ENCODE assay signal across 18 cellular contexts in genomic region chr7:99752354-99752753, GRCh38. TPM values are rescaled to one million over a fixed set of nuclear protein-coding genes. Genes with fewer than 3 reads are reported as not detected.
DNase-seq lines count a peak whose midpoint lies in the region; ATAC-seq, FAIRE-seq and TF ChIP-seq lines count a peak whose summit lies in the region.
"Had no signal": no experiment of that assay in that cellular context is flagged by ENCODE, and none has a peak within 500 bp of the region (broad histone marks: within the 10 kb centered on the region; RNA-seq: fewer than 3 reads in every experiment).

No MANE protein-coding gene starts in this region.

- FAIRE-seq in pancreas (lab: Jason Lieb, UNC) = no peak
- FAIRE-seq: colon, GM19239 had no signal

- ATAC-seq in pancreas (peak; percentile 73 to 82 (median 78)), HG03442 (IDR thresholded peaks at IDR 0.05; ENCODE audit: unreplicated experiment) (no peak), HG03460 (IDR thresholded peaks at IDR 0.05; ENCODE audit: unreplicated experiment) (no peak)
- ATAC-seq: activated CD8-positive, alpha-beta T cell treated with anti-CD3 and anti-CD28 coated beads, Interleukin-2, amount 10 ng/mL, durations not matched to agents 7 days and 5 days; natural killer cell had no signal

- BruUV-seq in PC-9 (replicated peaks; lab: Mats Ljungman, UMichigan) = no TSS peak

- no peaks in the 10 kb centered on the region for H4K20me1 ChIP-seq in PC-9 (ENCODE audit: insufficient read depth)

- intact Hi-C loops in PC-9 (cut with micrococcal nuclease; ENCODE audit: unreplicated experiment) = no loop called here
- intact Hi-C loops in esophagus squamous epithelium (cut with DNase I) = no loop called here
- intact Hi-C loops in pancreas (cut with DNase I) = no loop called here
- intact Hi-C loops in vagina (cut with DNase I) = no loop called here

- H3K36me3 ChIP-seq in PC-9 (ENCODE audit: low read depth) (no peaks in the 10 kb centered on the region), esophagus squamous epithelium (no peaks in the 10 kb centered on the region), pancreas (no peaks in the 10 kb centered on the region), vagina (no peaks in the 10 kb centered on the region)

- H3K4me1 ChIP-seq in PC-9 (replicated peaks; ENCODE audit: insufficient read depth) (peaks cover 45% of the 10 kb centered on the region), esophagus squamous epithelium (peaks cover 0 to 53% (median 16%) of the 10 kb centered on the region in 3 donors), pancreas (peaks cover 0 to 12% (median 6%) of the 10 kb centered on the region in 3 donors), vagina (no peaks in the 10 kb centered on the region)

- H3K4me3 ChIP-seq in PC-9 (peak overlapping the region; percentile 45; the same call in 1 of the 2 replicates), esophagus squamous epithelium (no peak overlapping the region), pancreas (no peak overlapping the region), vagina (no peak overlapping the region)

- TF ChIP-seq CTCF in PC-9 (conservative IDR thresholded peaks at IDR 0.05) (no peak), esophagus squamous epithelium (IDR thresholded peaks at IDR 0.05) (no peak), pancreas (IDR thresholded peaks at IDR 0.05) (no peak), vagina (IDR thresholded peaks at IDR 0.05) (no peak)

- peak; percentile 11 for DNase-seq in Daoy (ENCODE audit: low read depth)
- peak; percentile 38 to 48 for DNase-seq in PC-9
- DNase-seq in esophagus squamous epithelium (lab: John Stamatoyannopoulos, UW) = no peak
- DNase-seq in pancreas = peak in 2 of 6 donors; percentile 16 to 42
- DNase-seq in vagina (ENCODE audit: extremely low spot score in 2 of 2) = no peak
- no peak for DNase-seq in NCI-H748 treated with DMSO at 0.1 percent for 48 hours (lab: John Stamatoyannopoulos, UW)
- DNase-seq: activated CD8-positive, alpha-beta T cell treated with anti-CD3 and anti-CD28 coated beads, Interleukin-2, amount 10 ng/mL, durations not matched to agents 7 days and 5 days; aorta; COR-L47; natural killer cell; NCI-H1092 treated with DMSO at 0.1 percent for 48 hours; stimulated activated CD4-positive, alpha-beta T cell treated with anti-CD3 and anti-CD28 coated beads, Interleukin-1b, Interleukin-23, amount 100 ng/mL, for 48 hours had no signal

- H2AFZ ChIP-seq in PC-9 = peak overlapping the region; percentile 79; the same call in 1 of the 2 replicates

- H3K27me3 ChIP-seq in PC-9 (ENCODE audit: insufficient read depth, low read depth) (no peaks in the 10 kb centered on the region), esophagus squamous epithelium (no peaks in the 10 kb centered on the region), pancreas (no peaks in the 10 kb centered on the region), vagina (no peaks in the 10 kb centered on the region)

- peak overlapping the region; percentile 77 for H3K4me2 ChIP-seq in PC-9

- POLR2A ChIA-PET in PC-9 (lab: Charles Lee; ENCODE audit: unreplicated experiment) = interaction anchor here (0.7 kb wide), 2 partner anchors 21 to 348 kb away, joined by 3 read pairs; no protein-coding TSS in a partner anchor

- CTCF ChIA-PET in PC-9 (lab: Charles Lee) = no interaction called here

- H3K27ac ChIP-seq in PC-9 (peak overlapping the region; percentile 83), esophagus squamous epithelium (peak overlapping the region; percentile 69 to 88 (median 76)), pancreas (peak overlapping the region in 2 of 4 donors; percentile 39 to 67), vagina (no peak overlapping the region)

- H3K9me2 ChIP-seq in PC-9 (ENCODE audit: insufficient read depth) = no peaks in the 10 kb centered on the region

- 20 to 23% methylated on average over 2 to 3 of the region's 3 CpGs for WGBS in esophagus squamous epithelium, 2 donors
- WGBS in pancreas, 2 donors = 50 to 61% methylated on average over 3 of the region's 3 CpGs

- H3F3A ChIP-seq in PC-9 (ENCODE audit: insufficient read depth, low read depth) = peaks cover 17% of the 10 kb centered on the region; the same call in 1 of the 2 replicates

- no peaks in the 10 kb centered on the region for H3K79me2 ChIP-seq in PC-9 (ENCODE audit: low read depth)

- H3K9me3 ChIP-seq in PC-9 (ENCODE audit: insufficient read depth, low read depth) (no peaks in the 10 kb centered on the region), esophagus squamous epithelium (no peaks in the 10 kb centered on the region), pancreas (no peaks in the 10 kb centered on the region), vagina (no peaks in the 10 kb centered on the region)

- peak in 2 of 4 donors; percentile 30 to 32 for TF ChIP-seq POLR2A in esophagus squamous epithelium (IDR thresholded peaks at IDR 0.05)
- TF ChIP-seq POLR2A in vagina (IDR thresholded peaks at IDR 0.05) = no peak

RNA-seq across cellular contexts. Expression of gene CYP3A7, which starts 17.4 kb away (rescaled TPM):
- total RNA-seq in Daoy (2014; rRNA removed; shearing (Covaris generic)) = not detected in 2 replicates
- total RNA-seq in PC-9 (2021) (not detected in 2 replicates), esophagus squamous epithelium (not detected), pancreas (1 to 10 TPM in 1 of 6 donors, under 1 TPM in 4, not detected in 1; 0.19 to 1.3 (median 0.25) TPM), vagina (not detected)
- under 1 TPM; 0.11 to 0.23 TPM for polyA plus RNA-seq in pancreas
- total RNA-seq: activated CD8-positive, alpha-beta T cell treated with anti-CD3 and anti-CD28 coated beads, Interleukin-2, amount 10 ng/mL, durations not matched to agents 7 days and 5 days; aorta; natural killer cell; pulmonary artery endothelial cell; SK-MEL-5 had no signal

RNA-seq across cellular contexts. Expression of gene CYP3A4, which starts 31.6 kb away (rescaled TPM):
- 0.09 and 0.11 TPM in 2 replicates for total RNA-seq in Daoy (2014; rRNA removed; shearing (Covaris generic))
- total RNA-seq in PC-9 (2021) (not detected in 2 replicates), esophagus squamous epithelium (not detected), pancreas (10 to 100 TPM in 1 of 6 donors, 1 to 10 TPM in 2, under 1 TPM in 2, not detected in 1; 0.25 to 11.0 (median 3.0) TPM), vagina (not detected)
- 1 to 10 TPM; 4.3 to 5.4 TPM for polyA plus RNA-seq in pancreas
- total RNA-seq: activated CD8-positive, alpha-beta T cell treated with anti-CD3 and anti-CD28 coated beads, Interleukin-2, amount 10 ng/mL, durations not matched to agents 7 days and 5 days; aorta; natural killer cell; pulmonary artery endothelial cell; SK-MEL-5 had no signal

Comparison
In these comparisons a context has a peak if more than half of its experiments do, and no peak if none do; other contexts are left out.
1. DNase-seq: peak in Daoy (single experiment) and PC-9 (2 of 2); none in esophagus squamous epithelium (single experiment), vagina (0 of 2) and NCI-H748 treated with DMSO at 0.1 percent for 48 hours (single experiment).
2. ATAC-seq: peak in pancreas (4 of 4); none in HG03442 (single experiment) and HG03460 (single experiment).